Comparison of ENCODE assay signal across 18 cellular contexts in genomic region chr2:7071137-7071536, GRCh38.
"Had no signal": no experiment of that assay in that cellular context is flagged by ENCODE, and none has a peak within 500 bp of the region (broad histone marks: within the 10 kb centered on the region; RNA-seq: fewer than 3 reads in every experiment).

No MANE protein-coding gene starts in this region.

- H3K36me3 ChIP-seq: esophagus squamous epithelium, suprapubic skin, tibial artery, upper lobe of left lung, vagina had no signal

- H3K27me3 ChIP-seq: esophagus squamous epithelium, hepatocyte, suprapubic skin, tibial artery, upper lobe of left lung, vagina had no signal

- H2AFZ ChIP-seq: hepatocyte had no signal

- H3K4me3 ChIP-seq: esophagus squamous epithelium, hepatocyte, suprapubic skin, tibial artery, upper lobe of left lung, vagina had no signal

- H3K27ac ChIP-seq: epithelial cell of prostate, esophagus squamous epithelium, hepatocyte, suprapubic skin, vagina had no signal

- H3K4me1 ChIP-seq: esophagus squamous epithelium, suprapubic skin, upper lobe of left lung, vagina had no signal

- H3K9me3 ChIP-seq: esophagus squamous epithelium, suprapubic skin, tibial artery, upper lobe of left lung, vagina had no signal

- H3K4me2 ChIP-seq: hepatocyte had no signal

- ATAC-seq: effector memory CD8-positive, alpha-beta T cell; left colon; sciatic nerve; stimulated activated naive CD8-positive, alpha-beta T cell treated with anti-CD3 and anti-CD28 coated beads, Interleukin-15, Interleukin-2, amounts not matched to agents 100 U/mL and 50 U/mL, for 24 hours had no signal

- H3K79me2 ChIP-seq: hepatocyte had no signal

- DNase-seq: effector memory CD8-positive, alpha-beta T cell; esophagus squamous epithelium; foreskin melanocyte; head of caudate nucleus; left colon; mammary epithelial cell; naive thymus-derived CD4-positive, alpha-beta T cell; nephron progenitor cell; posterior cingulate gyrus; stimulated activated CD4-positive, alpha-beta T cell treated with anti-CD3 and anti-CD28 coated beads, Interleukin-2, amount 100 ng/mL, for 24 hours; stimulated activated naive CD8-positive, alpha-beta T cell treated with anti-CD3 and anti-CD28 coated beads, Interleukin-15, Interleukin-2, amounts not matched to agents 100 U/mL and 50 U/mL, for 24 hours; upper lobe of left lung had no signal
